8 cellular contexts compared by ENCODE assay signal in the genomic region with DNA sequence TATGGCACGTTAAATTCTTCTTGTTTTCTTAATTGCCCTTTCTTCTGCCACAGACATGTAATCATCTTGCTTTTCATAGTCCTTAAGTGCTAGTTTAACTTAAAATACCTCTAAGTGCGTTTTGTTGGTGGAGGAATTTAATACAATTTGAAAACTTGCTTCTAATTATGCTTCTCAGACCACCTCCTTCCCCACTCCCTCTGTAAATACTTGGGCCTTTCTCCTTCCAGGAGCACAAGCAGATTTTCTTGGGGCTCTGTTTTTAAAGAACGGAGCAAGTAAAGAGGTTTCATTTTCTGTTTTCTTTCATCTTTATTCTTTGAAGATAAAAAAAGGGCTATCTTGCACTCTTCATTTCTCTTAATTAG. TPM values are rescaled to one million over a fixed set of nuclear protein-coding genes. Genes with fewer than 3 reads are reported as not detected.
A peak's percentile ranks its signal among the peaks of the same experiment; 100 is the strongest.
DNase-seq lines count a peak whose midpoint lies in the region; ATAC-seq and TF ChIP-seq lines count a peak whose summit lies in the region.

No MANE protein-coding gene starts in this region.

- no peak for TF ChIP-seq CTCF in gastroesophageal sphincter (IDR thresholded peaks at IDR 0.05)

- no peak for TF ChIP-seq POLR2A in gastroesophageal sphincter (IDR thresholded peaks at IDR 0.05)

- H3K9me3 ChIP-seq in MG63 (no peaks in the 10 kb centered on the region), gastroesophageal sphincter (no peaks in the 10 kb centered on the region), subcutaneous abdominal adipose tissue (ENCODE audit: control insufficient read depth in 5 of 5, low read length in 5 of 5) (peaks cover 0 to 6% (median 0%) of the 10 kb centered on the region in 5 donors)

- H3K4me1 ChIP-seq in gastroesophageal sphincter (peaks cover 0 to 38% (median 0%) of the 10 kb centered on the region in 3 donors), subcutaneous abdominal adipose tissue (ENCODE audit: control insufficient read depth in 5 of 5, insufficient read depth in 5 of 5, low read length in 5 of 5) (peaks cover 0 to 43% (median 32%) of the 10 kb centered on the region in 5 donors)

- no peak for TF ChIP-seq EP300 in gastroesophageal sphincter (IDR thresholded peaks at IDR 0.05)

- WGBS in gastroesophageal sphincter (ENCODE audit: low coverage in 1 of 2), 2 donors, result 0 to 6% methylated on average over 3 of the region's 3 CpGs

- H3K9ac ChIP-seq in subcutaneous abdominal adipose tissue (ENCODE audit: low read length in 5 of 5), result peak overlapping the region in 4 of 5 donors; percentile 22 to 83 (median 66)

- H3K27ac ChIP-seq in gastroesophageal sphincter (peak overlapping the region; percentile 86 to 99 (median 91)), subcutaneous abdominal adipose tissue (ENCODE audit: low read depth, low read length) (peak overlapping the region; percentile 96)

- ATAC-seq in GM19452 (IDR thresholded peaks at IDR 0.05; ENCODE audit: unreplicated experiment) (peak; percentile 33), gastroesophageal sphincter (no peak), esophagus mucosa (no peak)

- H3K36me3 ChIP-seq in MG63 (peaks cover 31% of the 10 kb centered on the region), gastroesophageal sphincter (no peaks in the 10 kb centered on the region), subcutaneous abdominal adipose tissue (ENCODE audit: control insufficient read depth in 5 of 5, insufficient read depth in 5 of 5, low read length in 5 of 5) (peaks cover 0 to 6% (median 3%) of the 10 kb centered on the region in 5 donors)

- H3K27me3 ChIP-seq in MG63, result no peaks in the 10 kb centered on the region
- H3K27me3 ChIP-seq in gastroesophageal sphincter, result no peaks in the 10 kb centered on the region
- H3K27me3 ChIP-seq in subcutaneous abdominal adipose tissue (ENCODE audit: control insufficient read depth in 5 of 5, insufficient read depth in 4 of 5, low read length in 5 of 5), result no peaks in the 10 kb centered on the region

- H3K4me3 ChIP-seq in MG63 (peak overlapping the region; percentile 83), gastroesophageal sphincter (peak overlapping the region; percentile 65 to 98), subcutaneous abdominal adipose tissue (ENCODE audit: low read depth in 1 of 5, low read length in 5 of 5) (peak overlapping the region; percentile 79 to 99 (median 93))

- DNase-seq in MG63, result no peak
- no peak for DNase-seq in NCI-H2196 (lab: John Stamatoyannopoulos, UW; ENCODE audit: unreplicated experiment)
- no peak for DNase-seq in cerebellar nuclear complex (lab: John Stamatoyannopoulos, UW)
- DNase-seq in stimulated activated CD4-positive, alpha-beta T cell treated with anti-CD3 and anti-CD28 coated beads, Interleukin-4, amount 100 ng/mL, for 4 hours, result no peak

RNA-seq across cellular contexts. Expression of a gene that starts 0.6 kb away (rescaled TPM):
- 22.1 and 26.5 TPM in 2 replicates for total RNA-seq in MG63 (2014; rRNA removed; shearing (Covaris generic); ENCODE audit: low replicate concordance)
- total RNA-seq in gastroesophageal sphincter (10 to 100 TPM; 31.2 to 75.5 (median 60.2) TPM), esophagus mucosa (2.8 TPM)
